ENCODE assay signal across 8 cellular contexts in the genomic region with DNA sequence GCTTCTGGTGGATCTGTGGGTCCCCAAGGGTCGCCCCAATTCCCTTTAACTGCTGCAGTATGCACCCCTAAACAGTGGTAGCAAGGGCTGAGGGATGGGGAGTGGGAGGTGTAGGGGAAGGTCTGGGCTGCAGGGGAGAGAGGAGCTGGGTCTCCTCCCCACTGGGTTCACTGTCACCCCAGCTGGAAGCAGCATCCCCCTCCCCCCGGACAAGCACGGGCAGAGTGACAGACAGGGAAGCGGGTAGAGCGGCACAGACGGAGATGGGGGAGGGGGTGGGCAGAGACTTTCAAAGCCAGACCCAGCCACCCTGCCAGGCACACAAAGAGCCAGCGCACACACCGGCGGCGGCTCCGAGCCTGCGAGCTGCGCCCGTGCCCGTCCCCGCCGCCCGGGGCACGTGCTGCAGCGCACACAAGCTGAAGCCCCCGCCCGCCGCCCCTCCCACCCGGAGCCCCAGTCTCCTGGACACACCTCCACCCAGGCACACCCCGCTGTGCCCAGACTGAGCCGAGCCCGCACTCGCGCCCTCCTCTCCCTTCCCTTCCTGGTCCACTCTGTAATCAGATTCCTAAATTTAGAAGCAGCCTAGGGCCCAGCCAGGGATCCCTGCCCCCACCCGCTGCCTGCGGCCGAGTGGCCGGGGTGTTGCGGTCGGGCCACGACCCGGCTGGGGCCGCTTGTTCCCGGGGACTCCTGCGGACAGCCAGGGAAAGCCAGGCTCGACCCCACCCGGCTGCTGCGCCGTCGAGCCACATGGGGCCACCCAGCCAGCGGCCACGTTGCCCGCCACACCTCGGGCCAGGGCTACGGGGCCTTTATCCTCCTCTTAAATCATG. TPM values are rescaled to one million over a fixed set of nuclear protein-coding genes. Genes with fewer than 3 reads are reported as not detected.
DNase-seq lines count a peak whose midpoint lies in the region; ATAC-seq and TF ChIP-seq lines count a peak whose summit lies in the region.

No MANE protein-coding gene starts in this region.

- ATAC-seq in RWPE2 (ENCODE audit: low read depth) (no peak), HG02870 (IDR thresholded peaks at IDR 0.05; ENCODE audit: unreplicated experiment) (no peak), HG03108 (IDR thresholded peaks at IDR 0.05; ENCODE audit: unreplicated experiment) (no peak)

- intact Hi-C loops in CD4-positive, alpha-beta memory T cell (cut with micrococcal nuclease): loop anchor here (2.0 kb wide), 1 partner anchor 21 kb away; the partner anchor contains the start of gene NAA40
- intact Hi-C loops in spleen (cut with DNase I; ENCODE audit: low total_unique reads): no loop called here

- H3K27me3 ChIP-seq in CD4-positive, alpha-beta memory T cell (ENCODE audit: insufficient read depth, low read length): no peaks in the 10 kb centered on the region
- H3K27me3 ChIP-seq in RWPE2 (ENCODE audit: insufficient read depth, poor library complexity, severe bottlenecking): peaks cover 4% of the 10 kb centered on the region
- peaks cover 0 to 59% (median 6%) of the 10 kb centered on the region in 7 donors for H3K27me3 ChIP-seq in spleen (replicated peaks in 1 of 7)

- CTCF ChIA-PET in CD4-positive, alpha-beta memory T cell (lab: Charles Lee; ENCODE audit: partially characterized antibody): interaction anchor here (1.1 to 6.2 kb wide), 4 partner anchors 8 to 81 kb away, joined by 3 to 74 read pairs (median 5); partner anchors contain the start of gene MARK2

- TF ChIP-seq RAD21 in Ishikawa (IDR thresholded peaks at IDR 0.05; ENCODE audit: low read depth): no peak

- H3K4me3 Mint-ChIP-seq in CD4-positive, alpha-beta memory T cell: peak overlapping the region; percentile 66 to 89 (median 76)
- peak overlapping the region; percentile 42 to 67 (median 57) for H3K4me3 Mint-ChIP-seq in immature natural killer cell

- H3K27me3 Mint-ChIP-seq in CD4-positive, alpha-beta memory T cell: no peaks in the 10 kb centered on the region
- H3K27me3 Mint-ChIP-seq in immature natural killer cell (ENCODE audit: low read depth in 3 of 3): peaks cover 2 to 9% (median 6%) of the 10 kb centered on the region in 3 donors

- 17 to 27% (median 20%) methylated on average over 16 to 50 of the region's 50 CpGs for WGBS in spleen, 5 donors

- in situ Hi-C loops in T47D (cut with HindIII; ENCODE audit: low pct_unique_long_range_greater_than_20kb, low sequenced_read_pairs): no loop called here

- H3K4me1 Mint-ChIP-seq in CD4-positive, alpha-beta memory T cell: peaks cover 8 to 26% (median 11%) of the 10 kb centered on the region in 4 donors
- H3K4me1 Mint-ChIP-seq in immature natural killer cell: peaks cover 11 to 17% of the 10 kb centered on the region in 2 donors

- H3K9me3 ChIP-seq in CD4-positive, alpha-beta memory T cell (ENCODE audit: control insufficient read depth in 1 of 2, low read length in 2 of 2): no peaks in the 10 kb centered on the region
- H3K9me3 ChIP-seq in RWPE2 (ENCODE audit: severe bottlenecking): no peaks in the 10 kb centered on the region
- H3K9me3 ChIP-seq in spleen: no peaks in the 10 kb centered on the region

- H3K9me3 Mint-ChIP-seq in CD4-positive, alpha-beta memory T cell: no peaks in the 10 kb centered on the region
- no peaks in the 10 kb centered on the region for H3K9me3 Mint-ChIP-seq in immature natural killer cell

- peak overlapping the region; percentile 38 to 42 for H3K4me3 ChIP-seq in CD4-positive, alpha-beta memory T cell (ENCODE audit: low read length in 2 of 2)
- H3K4me3 ChIP-seq in RWPE2 (ENCODE audit: severe bottlenecking) (peak overlapping the region; percentile 39), spleen (peak overlapping the region; percentile 32 to 76 (median 46))

- DNase-seq in CD4-positive, alpha-beta memory T cell: peak in 2 of 5 donors; percentile 35 to 67
- DNase-seq in RWPE2 (ENCODE audit: low spot score) (no peak), T47D (ENCODE audit: low read depth in 1 of 2, low spot score in 1 of 2) (peak; percentile 75 to 78), immature natural killer cell (peak; percentile 30 to 39 (median 33)), spleen (no peak)

- TF ChIP-seq EP300 in Ishikawa (IDR thresholded peaks at IDR 0.05; ENCODE audit: borderline replicate concordance): no peak

- TF ChIP-seq CTCF in RWPE2 (IDR thresholded peaks at IDR 0.05; ENCODE audit: poor library complexity, severe bottlenecking): no peak
- no peak for TF ChIP-seq CTCF in spleen (IDR thresholded peaks at IDR 0.05 in 8 of 11, conservative IDR thresholded peaks at IDR 0.05 in 3 of 11)

- peaks cover 28% of the 10 kb centered on the region for H3K4me1 ChIP-seq in CD4-positive, alpha-beta memory T cell (ENCODE audit: insufficient read depth, low read length)
- H3K4me1 ChIP-seq in RWPE2 (ENCODE audit: insufficient read depth, poor library complexity, severe bottlenecking) (no peaks in the 10 kb centered on the region), spleen (peaks cover 27 to 64% (median 50%) of the 10 kb centered on the region in 6 donors)

- H3K36me3 ChIP-seq in CD4-positive, alpha-beta memory T cell (ENCODE audit: insufficient read depth, low read length): no peaks in the 10 kb centered on the region
- H3K36me3 ChIP-seq in RWPE2 (ENCODE audit: low read depth) (no peaks in the 10 kb centered on the region), spleen (no peaks in the 10 kb centered on the region)

- H3K27ac Mint-ChIP-seq in CD4-positive, alpha-beta memory T cell: peak overlapping the region in 3 of 7 donors; percentile 75 to 84 (median 80)
- H3K27ac Mint-ChIP-seq in immature natural killer cell: no peak overlapping the region

- POLR2A ChIA-PET in CD4-positive, alpha-beta memory T cell (lab: Charles Lee; ENCODE audit: partially characterized antibody): interaction anchor here (1.0 to 3.1 kb wide), 5 partner anchors 11 to 79 kb away, joined by 3 to 21 read pairs (median 3); partner anchors contain the start of genes MARK2 and NAA40

- TF ChIP-seq POLR2A in spleen (IDR thresholded peaks at IDR 0.05): no peak

- no peaks in the 10 kb centered on the region for H3K36me3 Mint-ChIP-seq in CD4-positive, alpha-beta memory T cell
- no peaks in the 10 kb centered on the region for H3K36me3 Mint-ChIP-seq in immature natural killer cell

- no peak overlapping the region for H3K27ac ChIP-seq in CD4-positive, alpha-beta memory T cell (ENCODE audit: low read depth, low read length)
- H3K27ac ChIP-seq in RWPE2 (ENCODE audit: poor library complexity, severe bottlenecking) (no peak overlapping the region), spleen (peak overlapping the region in 5 of 8 donors; percentile 30 to 60 (median 43))

TF ChIP-seq in Ishikawa, 13 proteins besides CTCF, POLR2A, EP300 and RAD21:
- TF ChIP-seq ZBTB7A (IDR thresholded peaks at IDR 0.05; ENCODE audit: low read depth) (peak; percentile 65), TEAD4 (IDR thresholded peaks at IDR 0.05) (no peak), MAX (IDR thresholded peaks at IDR 0.05) (peak; percentile 79; the same call in 1 of the 2 replicates)
- TF ChIP-seq, protein P1, sequence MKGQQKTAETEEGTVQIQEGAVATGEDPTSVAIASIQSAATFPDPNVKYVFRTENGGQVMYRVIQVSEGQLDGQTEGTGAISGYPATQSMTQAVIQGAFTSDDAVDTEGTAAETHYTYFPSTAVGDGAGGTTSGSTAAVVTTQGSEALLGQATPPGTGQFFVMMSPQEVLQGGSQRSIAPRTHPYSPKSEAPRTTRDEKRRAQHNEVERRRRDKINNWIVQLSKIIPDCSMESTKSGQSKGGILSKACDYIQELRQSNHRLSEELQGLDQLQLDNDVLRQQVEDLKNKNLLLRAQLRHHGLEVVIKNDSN (IDR thresholded peaks at IDR 0.05): peak; percentile 80
TF ChIP-seq in Ishikawa: peak in this region for 3.

RNA-seq across cellular contexts. Expression of gene RCOR2, which starts 0.9 kb away (rescaled TPM):
- total RNA-seq in CD4-positive, alpha-beta memory T cell: not detected
- polyA plus RNA-seq in CD4-positive, alpha-beta memory T cell: not detected
- polyA plus RNA-seq in immature natural killer cell (not detected), spleen (under 1 TPM; 0.07 to 0.18 (median 0.10) TPM)
- total RNA-seq in spleen: under 1 TPM in 5 of 7 donors, not detected in 2; 0.17 to 0.52 (median 0.26) TPM

RNA-seq across cellular contexts. Expression of gene NAA40, which starts 20.9 kb away (rescaled TPM):
- 10 to 100 TPM; 24.2 to 24.8 TPM for total RNA-seq in CD4-positive, alpha-beta memory T cell
- 1 to 10 TPM; 6.1 to 9.9 TPM for polyA plus RNA-seq in CD4-positive, alpha-beta memory T cell
- polyA plus RNA-seq in immature natural killer cell (10 to 100 TPM; 17.9 to 32.3 (median 18.0) TPM), spleen (10 to 100 TPM; 12.1 to 21.4 (median 19.8) TPM)
- 10 to 100 TPM; 27.2 to 45.4 (median 35.9) TPM for total RNA-seq in spleen

RNA-seq across cellular contexts. Expression of gene COX8A, which starts 56.5 kb away (rescaled TPM):
- 100 to 1,000 TPM; 113 to 130 TPM for total RNA-seq in CD4-positive, alpha-beta memory T cell
- polyA plus RNA-seq in CD4-positive, alpha-beta memory T cell: 100 to 1,000 TPM; 382 to 433 TPM
- polyA plus RNA-seq in immature natural killer cell: 100 to 1,000 TPM; 506 to 686 (median 534) TPM
- total RNA-seq in spleen: 100 to 1,000 TPM; 181 to 531 (median 217) TPM
- polyA plus RNA-seq in spleen: 100 to 1,000 TPM; 340 to 698 (median 481) TPM

Comparison
In these comparisons a context has a peak if more than half of its experiments do, and no peak if none do; other contexts are left out.
1. DNase-seq: peak in T47D (2 of 2) and immature natural killer cell (3 of 3); none in RWPE2 (single experiment) and spleen (single experiment).
2. H3K27ac ChIP-seq: peak in spleen (5 of 8); none in CD4-positive, alpha-beta memory T cell (single experiment) and RWPE2 (single experiment).
3. Peak in every context shown above with its lines, with median percentiles within 50 percentile points of each other: H3K4me3 ChIP-seq.